In genomic region chr2:170820647-170821630, GRCh38 we compare ENCODE assay signal across 8 cellular contexts. TPM values are rescaled to one million over a fixed set of nuclear protein-coding genes. Genes with fewer than 3 reads are reported as not detected.
DNase-seq lines count a peak whose midpoint lies in the region; ATAC-seq and TF ChIP-seq lines count a peak whose summit lies in the region.

No MANE protein-coding gene starts in this region.

- peak overlapping the region; percentile 52 for H3K4me3 Mint-ChIP-seq in activated naive CD4-positive, alpha-beta T cell treated with anti-CD3 and anti-CD28 coated beads, Interleukin-2, amount 10 ng/mL, durations not matched to agents 7 days and 5 days

- H3K36me3 Mint-ChIP-seq in activated naive CD4-positive, alpha-beta T cell treated with anti-CD3 and anti-CD28 coated beads, Interleukin-2, amount 10 ng/mL, durations not matched to agents 7 days and 5 days: peaks cover 2% of the 10 kb centered on the region
- peaks cover 0 to 22% of the 10 kb centered on the region in 2 donors for H3K36me3 Mint-ChIP-seq in activated naive CD4-positive, alpha-beta T cell treated with anti-CD3 and anti-CD28 coated beads, Interleukin-2, amount 50 U/mL, for 72 hours

- no peak for ATAC-seq in activated naive CD4-positive, alpha-beta T cell treated with anti-CD3 and anti-CD28 coated beads, Interleukin-2, amount 50 U/mL, for 72 hours
- ATAC-seq in GM21825 (IDR thresholded peaks at IDR 0.05; ENCODE audit: unreplicated experiment) (no peak), left lobe of liver (no peak)

- peak overlapping the region; percentile 53 for H2AFZ ChIP-seq in OCI-LY3 (ENCODE audit: low read depth, low read length)

- H3K9ac ChIP-seq in OCI-LY3 (ENCODE audit: low read length): no peak overlapping the region
- H3K9ac ChIP-seq in subcutaneous abdominal adipose tissue (ENCODE audit: low read length in 5 of 5): no peak overlapping the region

- H3K4me1 Mint-ChIP-seq in activated naive CD4-positive, alpha-beta T cell treated with anti-CD3 and anti-CD28 coated beads, Interleukin-2, amount 10 ng/mL, durations not matched to agents 7 days and 5 days: peaks cover 56% of the 10 kb centered on the region

- peak overlapping the region; percentile 21 for H3K27ac Mint-ChIP-seq in activated naive CD4-positive, alpha-beta T cell treated with anti-CD3 and anti-CD28 coated beads, Interleukin-2, amount 10 ng/mL, durations not matched to agents 7 days and 5 days
- no peak overlapping the region for H3K27ac Mint-ChIP-seq in activated naive CD4-positive, alpha-beta T cell treated with anti-CD3 and anti-CD28 coated beads, Interleukin-2, amount 50 U/mL, for 72 hours

- H3K27me3 ChIP-seq in OCI-LY3 (ENCODE audit: low read depth, low read length) (no peaks in the 10 kb centered on the region), subcutaneous abdominal adipose tissue (ENCODE audit: control insufficient read depth in 5 of 5, insufficient read depth in 4 of 5, low read length in 5 of 5) (peaks cover 46 to 92% (median 79%) of the 10 kb centered on the region in 5 donors)

- no peaks in the 10 kb centered on the region for H3K9me3 Mint-ChIP-seq in activated naive CD4-positive, alpha-beta T cell treated with anti-CD3 and anti-CD28 coated beads, Interleukin-2, amount 10 ng/mL, durations not matched to agents 7 days and 5 days
- no peaks in the 10 kb centered on the region for H3K9me3 Mint-ChIP-seq in activated naive CD4-positive, alpha-beta T cell treated with anti-CD3 and anti-CD28 coated beads, Interleukin-2, amount 50 U/mL, for 72 hours

- H3K4me1 ChIP-seq in OCI-LY3 (ENCODE audit: low read length) (peaks cover 11% of the 10 kb centered on the region; the same call in 1 of the 2 replicates), subcutaneous abdominal adipose tissue (ENCODE audit: control insufficient read depth in 5 of 5, insufficient read depth in 5 of 5, low read length in 5 of 5) (peaks cover 4 to 72% (median 71%) of the 10 kb centered on the region in 5 donors)

- H4K20me1 ChIP-seq in OCI-LY3 (ENCODE audit: insufficient read depth, low read length): no peaks in the 10 kb centered on the region

- TF ChIP-seq CTCF in OCI-LY3 (IDR thresholded peaks at IDR 0.05; ENCODE audit: low read depth, low read length) (no peak), fibroblast of the aortic adventitia (IDR thresholded peaks at IDR 0.05; ENCODE audit: insufficient read depth, low read length) (no peak)

- H3K36me3 ChIP-seq in OCI-LY3 (replicated peaks; ENCODE audit: low read depth, low read length) (no peaks in the 10 kb centered on the region), subcutaneous abdominal adipose tissue (ENCODE audit: control insufficient read depth in 5 of 5, insufficient read depth in 5 of 5, low read length in 5 of 5) (no peaks in the 10 kb centered on the region)

- peak overlapping the region; percentile 93 for H3K4me2 ChIP-seq in OCI-LY3 (ENCODE audit: low read length)

- H3K79me2 ChIP-seq in OCI-LY3 (ENCODE audit: low read length): no peaks in the 10 kb centered on the region

- H3K4me3 ChIP-seq in OCI-LY3 (ENCODE audit: low read length) (peak overlapping the region; percentile 73), fibroblast of the aortic adventitia (ENCODE audit: low read depth, low read length) (peak overlapping the region; percentile 31), subcutaneous abdominal adipose tissue (ENCODE audit: low read depth in 1 of 5, low read length in 5 of 5) (peak overlapping the region; percentile 11 to 62 (median 43))

- peak; percentile 48 for DNase-seq in activated naive CD4-positive, alpha-beta T cell treated with anti-CD3 and anti-CD28 coated beads, Interleukin-2, amount 10 ng/mL, durations not matched to agents 7 days and 5 days
- no peak for DNase-seq in activated naive CD4-positive, alpha-beta T cell treated with anti-CD3 and anti-CD28 coated beads, Interleukin-2, amount 50 U/mL, for 72 hours (ENCODE audit: low spot score in 2 of 2)
- DNase-seq in fibroblast of the aortic adventitia (ENCODE audit: low read depth) (no peak), NCI-H1417 (lab: John Stamatoyannopoulos, UW) (no peak), left lobe of liver (ENCODE audit: low spot score) (no peak)

- H3K27ac ChIP-seq in OCI-LY3 (ENCODE audit: low read length) (no peak overlapping the region), subcutaneous abdominal adipose tissue (ENCODE audit: low read depth, low read length) (no peak overlapping the region)

- peaks cover 100% of the 10 kb centered on the region for H3K27me3 Mint-ChIP-seq in activated naive CD4-positive, alpha-beta T cell treated with anti-CD3 and anti-CD28 coated beads, Interleukin-2, amount 10 ng/mL, durations not matched to agents 7 days and 5 days

- H3K9me3 ChIP-seq in OCI-LY3 (ENCODE audit: insufficient read depth, low read length) (no peaks in the 10 kb centered on the region), subcutaneous abdominal adipose tissue (ENCODE audit: control insufficient read depth in 5 of 5, low read length in 5 of 5) (no peaks in the 10 kb centered on the region)

- CTCF ChIA-PET in activated naive CD4-positive, alpha-beta T cell treated with anti-CD3 and anti-CD28 coated beads, Interleukin-2, amount 10 ng/mL, durations not matched to agents 7 days and 5 days (lab: Charles Lee): interaction anchor here (0.8 to 3.1 kb wide), 8 partner anchors 8 to 460 kb away, joined by 3 to 16 read pairs (median 6); no protein-coding TSS in a partner anchor

RNA-seq across cellular contexts. Expression of gene GAD1, which starts 4.3 kb away (rescaled TPM):
- total RNA-seq in activated naive CD4-positive, alpha-beta T cell treated with anti-CD3 and anti-CD28 coated beads, Interleukin-2, amount 50 U/mL, for 72 hours: 1 to 10 TPM; 1.9 to 3.1 TPM
- total RNA-seq in fibroblast of the aortic adventitia (ENCODE audit: low replicate concordance): not detected in 2 replicates
- not detected for total RNA-seq in left lobe of liver

RNA-seq across cellular contexts. Expression of gene ERICH2, which starts 50.8 kb away (rescaled TPM):
- total RNA-seq in activated naive CD4-positive, alpha-beta T cell treated with anti-CD3 and anti-CD28 coated beads, Interleukin-2, amount 50 U/mL, for 72 hours: not detected
- total RNA-seq in fibroblast of the aortic adventitia (ENCODE audit: low replicate concordance) (4.0 TPM in 1 of 2 replicates, not detected in the other), left lobe of liver (1.5 TPM)
